Comparison of ENCODE assay signal across 9 cellular contexts in genomic region chr16:81940781-81941560, GRCh38.
DNase-seq lines count a peak whose midpoint lies in the region; ATAC-seq and TF ChIP-seq lines count a peak whose summit lies in the region.
"Had no signal": no experiment of that assay in that cellular context is flagged by ENCODE, and none has a peak within 500 bp of the region (broad histone marks: within the 10 kb centered on the region; RNA-seq: fewer than 3 reads in every experiment).

No MANE protein-coding gene starts in this region.

- TF ChIP-seq RAD21 in HCT116 (IDR thresholded peaks at IDR 0.05; ENCODE audit: low read depth) = peak; percentile 83

- H3K4me2 ChIP-seq in HCT116 (ENCODE audit: low read length) (peak overlapping the region; percentile 54), PC-3 (ENCODE audit: low read length) (0 out of 2 replicates have a peak overlapping the region, but pooled peaks have one; percentile 6)

- H3K36me3 ChIP-seq in BE2C (no peaks in the 10 kb centered on the region), HCT116 (ENCODE audit: control insufficient read depth in 1 of 2, insufficient read depth in 2 of 2, low read length in 2 of 2) (no peaks in the 10 kb centered on the region), PC-3 (ENCODE audit: low read depth, low read length) (no peaks in the 10 kb centered on the region), prostate gland (no peaks in the 10 kb centered on the region), aorta (ENCODE audit: control insufficient read depth in 1 of 2, insufficient read depth in 2 of 2, low read length in 1 of 2) (no peaks in the 10 kb centered on the region)

- H3K9me3 ChIP-seq in BE2C (no peaks in the 10 kb centered on the region), HCT116 (ENCODE audit: control insufficient read depth in 1 of 2, insufficient read depth in 1 of 2, low read depth in 1 of 2, low read length in 2 of 2) (no peaks in the 10 kb centered on the region), PC-3 (ENCODE audit: low read length) (no peaks in the 10 kb centered on the region), prostate gland (no peaks in the 10 kb centered on the region), aorta (ENCODE audit: control insufficient read depth, low read length) (no peaks in the 10 kb centered on the region)

- 28% methylated on average over 3 of the region's 3 CpGs for WGBS in prostate gland
- 25 to 27% methylated on average over 3 of the region's 3 CpGs for WGBS in aorta, 2 donors

- H3K4me3 ChIP-seq in BE2C (ENCODE audit: low read depth, low read length) = no peak overlapping the region
- H3K4me3 ChIP-seq in HCT116 (replicated peaks in 1 of 2; ENCODE audit: low read depth in 1 of 2, low read length in 2 of 2) = no peak overlapping the region
- no peak overlapping the region for H3K4me3 ChIP-seq in PC-3 (ENCODE audit: low read length)
- H3K4me3 ChIP-seq in prostate gland = no peak overlapping the region
- no peak overlapping the region for H3K4me3 ChIP-seq in aorta (ENCODE audit: low read length in 2 of 2)

- TF ChIP-seq POLR2A in HCT116 (IDR thresholded peaks at IDR 0.05; ENCODE audit: borderline replicate concordance, extremely low read depth, insufficient read depth, insufficient read length) (no peak), prostate gland (IDR thresholded peaks at IDR 0.05) (no peak)

- H3K9ac ChIP-seq in HCT116 (ENCODE audit: low read length) (no peak overlapping the region), PC-3 (ENCODE audit: low read length) (no peak overlapping the region)

- ATAC-seq in HCT116 (peak; percentile 88), PC-3 (peak; percentile 78), esophagus mucosa (peak; percentile 63), aorta (ENCODE audit: low FRiP score) (no peak), HG03432 (IDR thresholded peaks at IDR 0.05; ENCODE audit: unreplicated experiment) (no peak)

- intact Hi-C loops in HCT116 (cut with micrococcal nuclease) (loop anchor here (1.0 kb wide), 3 partner anchors 56 to 289 kb away; no protein-coding TSS in a partner anchor), PC-3 (cut with micrococcal nuclease) (loop anchor here (1.0 to 2.0 kb wide), 4 partner anchors 50 to 289 kb away; no protein-coding TSS in a partner anchor), prostate gland (cut with DNase I) (no loop called here), aorta (cut with DNase I) (no loop called here)

- H4K20me1 ChIP-seq in HCT116 (ENCODE audit: insufficient read depth) = no peaks in the 10 kb centered on the region
- H4K20me1 ChIP-seq in PC-3 (ENCODE audit: low read length) = no peaks in the 10 kb centered on the region

- H3K27me3 ChIP-seq in BE2C (peaks cover 4% of the 10 kb centered on the region; the same call in 1 of the 2 replicates), HCT116 (ENCODE audit: insufficient read depth, low read length) (no peaks in the 10 kb centered on the region), PC-3 (ENCODE audit: low read length) (no peaks in the 10 kb centered on the region), prostate gland (replicated peaks; ENCODE audit: insufficient read depth) (no peaks in the 10 kb centered on the region), aorta (ENCODE audit: control insufficient read depth in 1 of 2, insufficient read depth in 2 of 2, low read length in 1 of 2) (no peaks in the 10 kb centered on the region)

- H3K9me2 ChIP-seq in HCT116 (ENCODE audit: insufficient read depth) (no peaks in the 10 kb centered on the region), PC-3 (replicated peaks; ENCODE audit: low read length) (no peaks in the 10 kb centered on the region)

- TF ChIP-seq CTCF in BE2C (IDR thresholded peaks at IDR 0.05; ENCODE audit: low read depth, low read length) = peak; percentile 49
- TF ChIP-seq CTCF in HCT116 (IDR thresholded peaks at IDR 0.05 in 2 of 3, conservative IDR thresholded peaks at IDR 0.05 in 1 of 3; ENCODE audit: borderline replicate concordance in 1 of 3, insufficient read depth in 1 of 3, low read depth in 2 of 3, low read length in 2 of 3) = peak; percentile 59 to 87 (median 81)
- peak; percentile 73 for TF ChIP-seq CTCF in PC-3 (conservative IDR thresholded peaks at IDR 0.05; ENCODE audit: low read depth, low read length)
- peak in 3 of 4 experiments; percentile 19 to 61 (median 51) for TF ChIP-seq CTCF in prostate gland (IDR thresholded peaks at IDR 0.05)

- POLR2A ChIA-PET in HCT116 (lab: Charles Lee) (no interaction called here), PC-3 (lab: Charles Lee; ENCODE audit: unreplicated experiment) (interaction anchor here (0.6 to 1.1 kb wide), 2 partner anchors 56 to 78 kb away, joined by 3 to 5 read pairs; no protein-coding TSS in a partner anchor)

- H3F3A ChIP-seq in PC-3 (ENCODE audit: low read length, unreplicated experiment) = no peaks in the 10 kb centered on the region

- H2AFZ ChIP-seq in HCT116 (ENCODE audit: low read depth, low read length, poor library complexity, severe bottlenecking) = no peak overlapping the region
- no peak overlapping the region for H2AFZ ChIP-seq in PC-3 (ENCODE audit: low read length)

- DNase-seq in BE2C (no peak), HCT116 (ENCODE audit: low read depth, low spot score) (peak; percentile 57), PC-3 (peak; percentile 63), prostate gland (ENCODE audit: low spot score) (no peak), aorta (no peak), activated gamma-delta T cell (lab: John Stamatoyannopoulos, UW) (no peak)
- DNase-seq: left cardiac atrium had no signal

- RAD21 ChIA-PET in HCT116 (lab: Charles Lee; ENCODE audit: low non-redundant PET in 1 of 2, low total read pairs in 2 of 2, uncharacterized antibody in 2 of 2, unreplicated experiment in 2 of 2) = interaction anchor here (0.6 to 0.7 kb wide), 2 partner anchors 56 to 89 kb away, joined by 3 to 6 read pairs; no protein-coding TSS in a partner anchor

- CTCF ChIA-PET in HCT116 (lab: Charles Lee) (interaction anchor here (1.5 to 6.7 kb wide), 7 partner anchors 11 to 403 kb away, joined by 3 to 35 read pairs (median 6); no protein-coding TSS in a partner anchor), PC-3 (lab: Charles Lee) (interaction anchor here (0.8 to 2.8 kb wide), 3 partner anchors 55 to 289 kb away, joined by 4 to 28 read pairs (median 4); no protein-coding TSS in a partner anchor)

- H3K27ac ChIP-seq in HCT116 (ENCODE audit: low read depth, low read length) (no peak overlapping the region), PC-3 (ENCODE audit: low read length) (no peak overlapping the region), prostate gland (no peak overlapping the region), aorta (ENCODE audit: low read depth in 1 of 2, low read length in 2 of 2) (no peak overlapping the region)

- H3K79me2 ChIP-seq in HCT116 (ENCODE audit: insufficient read depth, low read length) (no peaks in the 10 kb centered on the region), PC-3 (ENCODE audit: low read length) (no peaks in the 10 kb centered on the region)

- H3K4me1 ChIP-seq in BE2C (no peaks in the 10 kb centered on the region), HCT116 (ENCODE audit: control insufficient read depth in 1 of 2, insufficient read depth in 2 of 2, low read length in 2 of 2) (peaks cover 8 to 11% of the 10 kb centered on the region in 2 experiments; a peak in 3 of 4 replicates), PC-3 (ENCODE audit: insufficient read depth, low read length) (peaks cover 6% of the 10 kb centered on the region), prostate gland (replicated peaks) (no peaks in the 10 kb centered on the region), aorta (ENCODE audit: control insufficient read depth in 1 of 2, insufficient read depth in 2 of 2, low read length in 2 of 2) (peaks cover 0 to 3% of the 10 kb centered on the region in 2 donors)

- BruUV-seq in HCT116 (replicated peaks; lab: Mats Ljungman, UMichigan) = no TSS peak
- BruUV-seq in PC-3 (replicated peaks; lab: Mats Ljungman, UMichigan) = no TSS peak

TF ChIP-seq in HCT116, 20 proteins besides CTCF, POLR2A, EP300 and RAD21:
- no peak for TF ChIP-seq EZH2 (IDR thresholded peaks at IDR 0.05)
- TF ChIP-seq JUND (IDR thresholded peaks at IDR 0.05) = 0 out of 2 replicates have a peak, but pooled peaks have one; percentile 39
- 0 out of 2 replicates have a peak, but pooled peaks have one; percentile 41 for TF ChIP-seq FOSL1 (IDR thresholded peaks at IDR 0.05; ENCODE audit: low read depth)

Comparison
In these comparisons a context has a peak if more than half of its experiments do, and no peak if none do; other contexts are left out.
1. DNase-seq: peak in HCT116 (single experiment) and PC-3 (single experiment); none in BE2C (single experiment), prostate gland (single experiment), aorta (0 of 2) and activated gamma-delta T cell (single experiment).
2. ATAC-seq: peak in HCT116 (single experiment), PC-3 (single experiment) and esophagus mucosa (single experiment); none in aorta (single experiment) and HG03432 (single experiment).
3. intact Hi-C loops: an anchor here in HCT116 (1.0 kb wide) and PC-3 (1.0 to 2.0 kb wide); none called in prostate gland and aorta.
4. Peak in every context shown above with its lines, with median percentiles within 50 percentile points of each other: CTCF ChIP-seq.